Comparison of ENCODE assay signal across 11 cellular contexts in the genomic region with DNA sequence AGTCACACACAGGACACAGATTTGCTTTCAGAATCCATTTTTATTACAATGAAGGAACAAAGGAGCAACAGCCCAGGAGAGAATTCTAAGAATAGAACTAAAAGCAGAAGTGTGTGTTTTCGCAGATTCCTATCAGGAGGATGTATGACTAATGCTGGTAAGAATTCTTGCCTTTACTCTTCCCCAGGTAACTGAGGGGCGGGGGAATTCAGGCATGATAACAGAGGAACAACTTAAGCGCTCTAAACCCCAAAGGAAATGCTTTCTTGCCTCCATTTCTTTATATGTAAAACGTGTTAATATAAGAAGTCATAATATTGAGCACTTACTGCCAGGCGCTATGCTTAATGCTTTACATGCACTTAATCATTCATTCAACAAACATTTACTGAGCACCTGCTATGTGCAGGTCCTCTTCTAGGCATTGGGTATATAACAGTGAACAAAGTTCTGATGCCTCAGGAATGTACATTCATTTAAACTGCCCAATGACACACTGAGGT. TPM values are rescaled to one million over a fixed set of nuclear protein-coding genes. Genes with fewer than 3 reads are reported as not detected.
DNase-seq lines count a peak whose midpoint lies in the region; ATAC-seq lines count a peak whose summit lies in the region.
"Had no signal": no experiment of that assay in that cellular context is flagged by ENCODE, and none has a peak within 500 bp of the region (broad histone marks: within the 10 kb centered on the region; RNA-seq: fewer than 3 reads in every experiment).

No MANE protein-coding gene starts in this region.

- H3K4me3 Mint-ChIP-seq in activated naive CD8-positive, alpha-beta T cell: peak overlapping the region; percentile 38
- H3K4me3 Mint-ChIP-seq in naive thymus-derived CD4-positive, alpha-beta T cell: peak overlapping the region in 1 of 10 donors; percentile 57
- H3K4me3 Mint-ChIP-seq: neural crest cell had no signal

- no peaks in the 10 kb centered on the region for H3K36me3 ChIP-seq in naive thymus-derived CD4-positive, alpha-beta T cell (ENCODE audit: control insufficient read depth in 2 of 3, insufficient read depth in 3 of 3, low read length in 3 of 3)

- no peaks in the 10 kb centered on the region for H3K9me3 ChIP-seq in naive thymus-derived CD4-positive, alpha-beta T cell (ENCODE audit: control insufficient read depth in 2 of 3, low read length in 3 of 3)
- H3K9me3 ChIP-seq: body of pancreas had no signal

- peaks cover 0 to 14% of the 10 kb centered on the region in 2 donors for H3K4me1 ChIP-seq in naive thymus-derived CD4-positive, alpha-beta T cell (ENCODE audit: control insufficient read depth in 2 of 2, insufficient read depth in 2 of 2, low read length in 2 of 2)
- H3K4me1 ChIP-seq: body of pancreas had no signal

- H3K27me3 ChIP-seq in naive thymus-derived CD4-positive, alpha-beta T cell (ENCODE audit: control insufficient read depth in 2 of 2, insufficient read depth in 2 of 2, low read length in 2 of 2): no peaks in the 10 kb centered on the region
- H3K27me3 ChIP-seq: body of pancreas had no signal

- no peak overlapping the region for H3K27ac ChIP-seq in naive thymus-derived CD4-positive, alpha-beta T cell (ENCODE audit: low read depth, low read length)
- H3K27ac ChIP-seq: body of pancreas had no signal

- CTCF ChIA-PET in naive thymus-derived CD4-positive, alpha-beta T cell (lab: Charles Lee): interaction anchor here (0.6 kb wide), 1 partner anchor 381 kb away, joined by 3 read pairs; no protein-coding TSS in a partner anchor

- H3K27ac Mint-ChIP-seq in activated naive CD8-positive, alpha-beta T cell: peak overlapping the region; percentile 65
- peak overlapping the region in 4 of 9 donors; percentile 17 to 62 (median 38) for H3K27ac Mint-ChIP-seq in naive thymus-derived CD4-positive, alpha-beta T cell

- no peaks in the 10 kb centered on the region for H3K27me3 Mint-ChIP-seq in activated naive CD8-positive, alpha-beta T cell
- H3K27me3 Mint-ChIP-seq in naive thymus-derived CD4-positive, alpha-beta T cell: no peaks in the 10 kb centered on the region

- peaks cover 32% of the 10 kb centered on the region for H3K4me1 Mint-ChIP-seq in activated naive CD8-positive, alpha-beta T cell (ENCODE audit: low read depth)
- peaks cover 0 to 70% (median 27%) of the 10 kb centered on the region in 7 donors for H3K4me1 Mint-ChIP-seq in naive thymus-derived CD4-positive, alpha-beta T cell
- H3K4me1 Mint-ChIP-seq: neural crest cell had no signal

- DNase-seq in M059J (ENCODE audit: low read depth) (peak; percentile 74), NCI-H524 treated with DMSO at 0.1 percent for 48 hours (lab: John Stamatoyannopoulos, UW) (no peak), NCI-H2196 treated with DMSO at 0.1 percent for 48 hours (lab: John Stamatoyannopoulos, UW; ENCODE audit: unreplicated experiment) (no peak)
- DNase-seq in naive thymus-derived CD4-positive, alpha-beta T cell: peak in 1 of 9 donors; percentile 47
- DNase-seq: body of pancreas, NCI-H1436 treated with DMSO at 0.1 percent for 48 hours had no signal

- intact Hi-C loops in naive thymus-derived CD4-positive, alpha-beta T cell (cut with micrococcal nuclease): no loop called here

- ATAC-seq in GM18870 (IDR thresholded peaks at IDR 0.05; ENCODE audit: unreplicated experiment): peak; percentile 49
- peak; percentile 69 for ATAC-seq in naive thymus-derived CD4-positive, alpha-beta T cell
- ATAC-seq in HG02981 (IDR thresholded peaks at IDR 0.05; ENCODE audit: unreplicated experiment): no peak
- ATAC-seq in HG03469 (IDR thresholded peaks at IDR 0.05; ENCODE audit: unreplicated experiment): no peak
- ATAC-seq: body of pancreas had no signal

- H3K9me3 Mint-ChIP-seq in activated naive CD8-positive, alpha-beta T cell (ENCODE audit: low read depth): no peaks in the 10 kb centered on the region
- H3K9me3 Mint-ChIP-seq in naive thymus-derived CD4-positive, alpha-beta T cell: no peaks in the 10 kb centered on the region
- H3K9me3 Mint-ChIP-seq: neural crest cell had no signal

- POLR2A ChIA-PET in naive thymus-derived CD4-positive, alpha-beta T cell (lab: Charles Lee): interaction anchor here (0.5 kb wide), 1 partner anchor 13 kb away, joined by 3 read pairs; no protein-coding TSS in a partner anchor

- no peak overlapping the region for H3K4me3 ChIP-seq in naive thymus-derived CD4-positive, alpha-beta T cell (ENCODE audit: low read length)
- H3K4me3 ChIP-seq: body of pancreas had no signal

- no peaks in the 10 kb centered on the region for H3K36me3 Mint-ChIP-seq in activated naive CD8-positive, alpha-beta T cell
- peaks cover 0 to 3% (median 0%) of the 10 kb centered on the region in 5 donors for H3K36me3 Mint-ChIP-seq in naive thymus-derived CD4-positive, alpha-beta T cell

RNA-seq across cellular contexts. Expression of gene HCAR1, which starts 4.5 kb away (rescaled TPM):
- total RNA-seq in M059J (2014; rRNA removed; shearing (Covaris generic)): not detected in 2 replicates
- total RNA-seq in naive thymus-derived CD4-positive, alpha-beta T cell: 1 to 10 TPM in 1 of 5 experiments, under 1 TPM in 1, not detected in 3; 0.12 to 2.8 TPM
- not detected for polyA plus RNA-seq in naive thymus-derived CD4-positive, alpha-beta T cell
- total RNA-seq: neural crest cell had no signal

RNA-seq across cellular contexts. Expression of gene HCAR3, which starts 9.5 kb away (rescaled TPM):
- total RNA-seq in M059J (2014; rRNA removed; shearing (Covaris generic)): not detected in 2 replicates
- total RNA-seq in naive thymus-derived CD4-positive, alpha-beta T cell: 10 to 100 TPM in 1 of 5 experiments, 1 to 10 TPM in 1, under 1 TPM in 1, not detected in 2; 0.22 to 24.6 (median 3.2) TPM
- not detected for polyA plus RNA-seq in naive thymus-derived CD4-positive, alpha-beta T cell
- total RNA-seq: neural crest cell had no signal

RNA-seq across cellular contexts. Expression of gene HCAR2, which starts 22.9 kb away (rescaled TPM):
- total RNA-seq in M059J (2014; rRNA removed; shearing (Covaris generic)): not detected in 2 replicates
- total RNA-seq in naive thymus-derived CD4-positive, alpha-beta T cell: 10 to 100 TPM in 1 of 5 experiments, 1 to 10 TPM in 1, under 1 TPM in 1, not detected in 2; 0.22 to 11.9 (median 1.5) TPM
- polyA plus RNA-seq in naive thymus-derived CD4-positive, alpha-beta T cell: not detected
- total RNA-seq: body of pancreas, neural crest cell had no signal

RNA-seq across cellular contexts. Expression of gene DENR, which starts 26.5 kb away (rescaled TPM):
- total RNA-seq in M059J (2014; rRNA removed; shearing (Covaris generic)): 29.9 and 48.6 TPM in 2 replicates
- 10 to 100 TPM; 29.5 to 65.5 (median 46.1) TPM for total RNA-seq in naive thymus-derived CD4-positive, alpha-beta T cell
- 10 to 100 TPM; 54.7 to 75.8 TPM for polyA plus RNA-seq in naive thymus-derived CD4-positive, alpha-beta T cell

RNA-seq across cellular contexts. Expression of gene CCDC62, which starts 48.3 kb away (rescaled TPM):
- total RNA-seq in M059J (2014; rRNA removed; shearing (Covaris generic)): 0.02 and 0.27 TPM in 2 replicates
- total RNA-seq in naive thymus-derived CD4-positive, alpha-beta T cell: 1 to 10 TPM in 2 of 5 experiments, under 1 TPM in 3; 0.27 to 2.2 (median 0.93) TPM
- polyA plus RNA-seq in naive thymus-derived CD4-positive, alpha-beta T cell: under 1 TPM in 1 of 2 donors, not detected in 1; 0.61 TPM
- total RNA-seq: body of pancreas had no signal

Comparison
In these comparisons a context has a peak if more than half of its experiments do, and no peak if none do; other contexts are left out.
1. ATAC-seq: peak in GM18870 (single experiment) and naive thymus-derived CD4-positive, alpha-beta T cell (single experiment); none in HG02981 (single experiment) and HG03469 (single experiment).